ENCODE assay signal across 12 cellular contexts in genomic region chr9:98365227-98365669, GRCh38.
DNase-seq lines count a peak whose midpoint lies in the region; ATAC-seq, FAIRE-seq and TF ChIP-seq lines count a peak whose summit lies in the region.
"Had no signal": no experiment of that assay in that cellular context is flagged by ENCODE, and none has a peak within 500 bp of the region (broad histone marks: within the 10 kb centered on the region; RNA-seq: fewer than 3 reads in every experiment).

No MANE protein-coding gene starts in this region.

- H3K27me3 ChIP-seq in HL-60 (ENCODE audit: insufficient read depth, poor library complexity, severe bottlenecking): no peaks in the 10 kb centered on the region
- H3K27me3 ChIP-seq in K562 (ENCODE audit: control insufficient read depth in 2 of 2, insufficient read depth in 2 of 2, low read length in 2 of 2): no peaks in the 10 kb centered on the region
- H3K27me3 ChIP-seq in CD8-positive, alpha-beta T cell (ENCODE audit: insufficient read depth, low read length): no peaks in the 10 kb centered on the region

- H3K4me3 ChIP-seq in HL-60 (replicated peaks; ENCODE audit: insufficient read depth, low read length) (no peak overlapping the region), K562 (no peak overlapping the region), mucosa of descending colon (no peak overlapping the region)
- no peak overlapping the region for H3K4me3 ChIP-seq in CD8-positive, alpha-beta T cell (ENCODE audit: low read depth, low read length)

- POLR2A ChIA-PET in K562 (lab: Yijun Ruan, JAX): interaction anchor here (1.1 kb wide), 1 partner anchor 21 kb away, joined by 3 read pairs; no protein-coding TSS in a partner anchor
- POLR2A ChIA-PET in CD8-positive, alpha-beta T cell (lab: Charles Lee): no interaction called here

- no peaks in the 10 kb centered on the region for H3K4me1 Mint-ChIP-seq in CD8-positive, alpha-beta T cell (ENCODE audit: low read depth)

- TF ChIP-seq RAD21 in K562 (CRISPR knock-in tag; conservative IDR thresholded peaks at IDR 0.05 in 1 of 2, IDR thresholded peaks at IDR 0.05 in 1 of 2): peak; percentile 19 to 72; a peak in 3 of 4 replicates

- in situ Hi-C loops in K562 (cut with MboI): no loop called here

- WGBS in K562 (ENCODE audit: insufficient coverage, low coverage, missing lambda C conversion rate): 94% methylated on average over 1 of the region's 1 CpG

- TF ChIP-seq CTCF in HL-60 (IDR thresholded peaks at IDR 0.05; ENCODE audit: insufficient read depth, low read length) (peak; percentile 42), K562 (IDR thresholded peaks at IDR 0.05 in 2 of 3, conservative IDR thresholded peaks at IDR 0.05 in 1 of 3; ENCODE audit: insufficient read depth in 2 of 3, low read depth in 1 of 3, low read length in 3 of 3) (peak; percentile 54 to 78 (median 63)), mucosa of descending colon (IDR thresholded peaks at IDR 0.05) (peak; percentile 10)
- TF ChIP-seq CTCF in CD8-positive, alpha-beta T cell (IDR thresholded peaks at IDR 0.05): no peak

- no peak for TF ChIP-seq POLR2A in K562 (conservative IDR thresholded peaks at IDR 0.05)

- DNase-seq in DMS53 (lab: John Stamatoyannopoulos, UW) (peak; percentile 54), DMS53 treated with DMSO at 0.1 percent for 48 hours (lab: John Stamatoyannopoulos, UW; ENCODE audit: unreplicated experiment) (no peak), HL-60 (ENCODE audit: low read depth in 1 of 2, low spot score in 1 of 2) (peak in 1 of 2 experiments; percentile 22), K562 (ENCODE audit: extremely low read depth in 1 of 4, low spot score in 3 of 4) (peak; percentile 49 to 74 (median 55)), mucosa of descending colon (peak in 1 of 3 donors; percentile 12), putamen (ENCODE audit: low spot score) (no peak)
- no peak for DNase-seq in CD8-positive, alpha-beta T cell
- DNase-seq: amniotic stem cell, GOT3 had no signal

- peaks cover 24% of the 10 kb centered on the region for H3K27me3 Mint-ChIP-seq in CD8-positive, alpha-beta T cell (ENCODE audit: low read depth)

- no peaks in the 10 kb centered on the region for H3K9me1 ChIP-seq in K562 (ENCODE audit: control insufficient read depth, insufficient read depth, low read length)

- no peak overlapping the region for H2AFZ ChIP-seq in K562 (ENCODE audit: low read depth, low read length)
- H2AFZ ChIP-seq: parathyroid adenoma had no signal

- H3K4me1 ChIP-seq in K562 (replicated peaks in 1 of 2; ENCODE audit: control insufficient read depth in 2 of 2, insufficient read depth in 2 of 2, low read length in 2 of 2): peaks cover 15 to 19% of the 10 kb centered on the region in 2 experiments
- no peaks in the 10 kb centered on the region for H3K4me1 ChIP-seq in mucosa of descending colon (ENCODE audit: low read depth)
- no peaks in the 10 kb centered on the region for H3K4me1 ChIP-seq in CD8-positive, alpha-beta T cell (ENCODE audit: insufficient read depth, low read length)
- H3K4me1 ChIP-seq: parathyroid adenoma had no signal

- H3K79me2 ChIP-seq in K562 (ENCODE audit: control insufficient read depth, insufficient read depth, low read length): no peaks in the 10 kb centered on the region
- H3K79me2 ChIP-seq: parathyroid adenoma had no signal

- H3K9me3 Mint-ChIP-seq in CD8-positive, alpha-beta T cell: peaks cover 17% of the 10 kb centered on the region

- H3K9me3 ChIP-seq in K562 (replicated peaks; ENCODE audit: control insufficient read depth, insufficient read depth, low read depth, low read length) (peaks cover 20% of the 10 kb centered on the region), mucosa of descending colon (peaks cover 16% of the 10 kb centered on the region)
- H3K9me3 ChIP-seq in CD8-positive, alpha-beta T cell (ENCODE audit: low read length): peaks cover 3% of the 10 kb centered on the region

- ATAC-seq in K562 (no peak), mucosa of descending colon (no peak), HG03469 (IDR thresholded peaks at IDR 0.05; ENCODE audit: unreplicated experiment) (no peak)
- no peak for ATAC-seq in CD8-positive, alpha-beta T cell

- no TSS peak for BruUV-seq in K562 (replicated peaks; lab: Mats Ljungman, UMichigan)

- no peak overlapping the region for H3K4me3 Mint-ChIP-seq in CD8-positive, alpha-beta T cell

- H3K36me3 Mint-ChIP-seq in CD8-positive, alpha-beta T cell: peaks cover 3% of the 10 kb centered on the region

- H4K20me1 ChIP-seq in K562 (replicated peaks; ENCODE audit: control insufficient read depth, insufficient read depth, low read length): no peaks in the 10 kb centered on the region

- no peak overlapping the region for H3K9ac ChIP-seq in K562 (ENCODE audit: insufficient read depth in 1 of 2, low read depth in 2 of 2, low read length in 2 of 2)
- H3K9ac ChIP-seq: parathyroid adenoma had no signal

- H3K4me2 ChIP-seq in K562 (ENCODE audit: insufficient read depth, low read length): no peak overlapping the region

- H3K27ac ChIP-seq in HL-60 (replicated peaks) (no peak overlapping the region), K562 (ENCODE audit: extremely low read depth, low read depth, low read length) (no peak overlapping the region)
- no peak overlapping the region for H3K27ac ChIP-seq in CD8-positive, alpha-beta T cell (ENCODE audit: low read depth, low read length)
- H3K27ac ChIP-seq: parathyroid adenoma had no signal

- H3K36me3 ChIP-seq in K562 (ENCODE audit: control insufficient read depth, insufficient read depth, low read length): no peaks in the 10 kb centered on the region
- no peaks in the 10 kb centered on the region for H3K36me3 ChIP-seq in mucosa of descending colon (ENCODE audit: low read depth)
- H3K36me3 ChIP-seq in CD8-positive, alpha-beta T cell (ENCODE audit: insufficient read depth, low read length): no peaks in the 10 kb centered on the region

- no peak for TF ChIP-seq EP300 in K562 (IDR thresholded peaks at IDR 0.05; ENCODE audit: low read length)

- CTCF ChIA-PET in K562 (lab: Yijun Ruan, JAX; ENCODE audit: low intra/inter-chr PET ratio): interaction anchor here (0.6 kb wide), 1 partner anchor 1048 kb away, joined by 3 read pairs; no protein-coding TSS in a partner anchor
- CTCF ChIA-PET in CD8-positive, alpha-beta T cell (lab: Charles Lee): no interaction called here

- peak; percentile 71 for FAIRE-seq in K562 (lab: Jason Lieb, UNC)
- FAIRE-seq: A204.1 had no signal

- intact Hi-C loops in K562 (cut with micrococcal nuclease) (loop anchor here (2.0 to 5.0 kb wide), 2 partner anchors 48 to 158 kb away; no protein-coding TSS in a partner anchor), mucosa of descending colon (cut with DNase I, micrococcal nuclease) (no loop called here)
- intact Hi-C loops in CD8-positive, alpha-beta T cell (cut with DNase I, micrococcal nuclease): no loop called here

- no peak overlapping the region for H3K27ac Mint-ChIP-seq in CD8-positive, alpha-beta T cell

TF ChIP-seq in K562, 482 proteins besides CTCF, POLR2A, EP300 and RAD21 (continues in another document):
- TF ChIP-seq CBFA2T3 (IDR thresholded peaks at IDR 0.05) (0 out of 2 replicates have a peak, but pooled peaks have one; percentile 7), SP1 (CRISPR knock-in tag; IDR thresholded peaks at IDR 0.05) (0 out of 2 replicates have a peak, but pooled peaks have one; percentile 25), RNF219 (CRISPR knock-in tag; IDR thresholded peaks at IDR 0.05) (no peak), ZHX1 (conservative IDR thresholded peaks at IDR 0.05; ENCODE audit: low read length) (no peak), FOXJ3 (CRISPR knock-in tag; IDR thresholded peaks at IDR 0.05) (no peak), FOXP1 (CRISPR knock-in tag; IDR thresholded peaks at IDR 0.05) (0 out of 2 replicates have a peak, but pooled peaks have one; percentile 52), XRCC3 (IDR thresholded peaks at IDR 0.05) (peak; percentile 78; the same call in 1 of the 2 replicates), MXI1 (IDR thresholded peaks at IDR 0.05; ENCODE audit: low read depth, low read length) (no peak), ZNF644 (tag; IDR thresholded peaks at IDR 0.05; ENCODE audit: low read depth) (0 out of 2 replicates have a peak, but pooled peaks have one; percentile 52), HNRNPUL1 (IDR thresholded peaks at IDR 0.05; ENCODE audit: low read length) (no peak), TRIM28 (IDR thresholded peaks at IDR 0.05) (peak; percentile 96), MEF2D (tag; conservative IDR thresholded peaks at IDR 0.05; ENCODE audit: low read depth) (no peak)

Comparison
In these comparisons a context has a peak if more than half of its experiments do, and no peak if none do; other contexts are left out.
1. DNase-seq: peak in DMS53 (single experiment) and K562 (4 of 4); none in DMS53 treated with DMSO at 0.1 percent for 48 hours (single experiment), putamen (single experiment) and CD8-positive, alpha-beta T cell (0 of 7).